ENCODE assay signal across 13 cellular contexts in genomic region chr6:20669571-20670314, GRCh38.
A peak's percentile ranks its signal among the peaks of the same experiment; 100 is the strongest.
DNase-seq lines count a peak whose midpoint lies in the region; ATAC-seq and TF ChIP-seq lines count a peak whose summit lies in the region.
"Had no signal": no experiment of that assay in that cellular context is flagged by ENCODE, and none has a peak within 500 bp of the region (broad histone marks: within the 10 kb centered on the region; RNA-seq: fewer than 3 reads in every experiment).

No MANE protein-coding gene starts in this region.

- no peak for TF ChIP-seq CTCF in hepatocyte (IDR thresholded peaks at IDR 0.05; ENCODE audit: poor library complexity)
- no peak for TF ChIP-seq CTCF in CD14-positive monocyte (IDR thresholded peaks at IDR 0.05)

- H3K36me3 ChIP-seq in hepatocyte (replicated peaks; ENCODE audit: insufficient read depth, low read depth): no peaks in the 10 kb centered on the region

- no peaks in the 10 kb centered on the region for H4K20me1 ChIP-seq in hepatocyte (ENCODE audit: insufficient read depth, poor library complexity, severe bottlenecking)

- no peaks in the 10 kb centered on the region for H3K27me3 Mint-ChIP-seq in CD14-positive monocyte (ENCODE audit: low read depth in 3 of 3)

- 72% methylated on average over 6 of the region's 6 CpGs for WGBS in hepatocyte (ENCODE audit: low lambda C conversion rate, missing lambda C conversion rate)

- intact Hi-C loops in left colon (cut with DNase I, micrococcal nuclease): no loop called here
- intact Hi-C loops in CD14-positive monocyte (cut with micrococcal nuclease): no loop called here

- no peaks in the 10 kb centered on the region for H3K27me3 ChIP-seq in hepatocyte

- H3K27ac ChIP-seq in hepatocyte: no peak overlapping the region

- no peaks in the 10 kb centered on the region for H3K9me3 ChIP-seq in hepatocyte (ENCODE audit: low read depth)

- H3K36me3 Mint-ChIP-seq in CD14-positive monocyte: peaks cover 5 to 7% of the 10 kb centered on the region in 2 donors

- H3K4me1 Mint-ChIP-seq in CD14-positive monocyte: peaks cover 2% of the 10 kb centered on the region
- H3K4me1 Mint-ChIP-seq: neural crest cell had no signal

- H3K9me2 ChIP-seq in hepatocyte (replicated peaks; ENCODE audit: insufficient read depth): no peaks in the 10 kb centered on the region

- ATAC-seq in GM19035 (IDR thresholded peaks at IDR 0.05; ENCODE audit: unreplicated experiment): peak; percentile 67
- ATAC-seq in HG02610 (IDR thresholded peaks at IDR 0.05; ENCODE audit: unreplicated experiment): peak; percentile 90
- peak; percentile 93 for ATAC-seq in HG03520 (IDR thresholded peaks at IDR 0.05; ENCODE audit: unreplicated experiment)
- ATAC-seq in left colon: no peak
- ATAC-seq in GM18867 (IDR thresholded peaks at IDR 0.05; ENCODE audit: unreplicated experiment): no peak

- H3K27ac Mint-ChIP-seq in CD14-positive monocyte: no peak overlapping the region

- H3K4me3 ChIP-seq in hepatocyte: no peak overlapping the region

- no peaks in the 10 kb centered on the region for H3K4me1 ChIP-seq in hepatocyte (ENCODE audit: insufficient read depth)

- no peaks in the 10 kb centered on the region for H3K79me2 ChIP-seq in hepatocyte

- H3K4me3 Mint-ChIP-seq in CD14-positive monocyte: no peak overlapping the region
- H3K4me3 Mint-ChIP-seq: neural crest cell had no signal

- peaks cover 0 to 9% (median 3%) of the 10 kb centered on the region in 7 donors for H3K9me3 Mint-ChIP-seq in CD14-positive monocyte

- H2AFZ ChIP-seq in hepatocyte: no peak overlapping the region

- DNase-seq in hepatocyte (ENCODE audit: low spot score) (peak; percentile 23), left colon (no peak), CD14-positive monocyte (ENCODE audit: low spot score) (no peak)
- DNase-seq in stimulated activated CD4-positive, alpha-beta T cell treated with anti-CD3 and anti-CD28 coated beads, Interleukin-12 subunit alpha, Interleukin-12 subunit beta, amount 100 ng/mL, for 4 hours: no peak
- DNase-seq: H7; hypothalamus; NCI-H146; stimulated activated CD4-positive, alpha-beta T cell treated with anti-CD3 and anti-CD28 coated beads, Interleukin-4, amount 100 ng/mL, for 24 hours had no signal

- H3K4me2 ChIP-seq in hepatocyte: no peak overlapping the region

Comparison
In these comparisons a context has a peak if more than half of its experiments do, and no peak if none do; other contexts are left out.
1. ATAC-seq: peak in GM19035 (single experiment), HG02610 (single experiment) and HG03520 (single experiment); none in left colon (single experiment) and GM18867 (single experiment).